8 cellular contexts compared by ENCODE assay signal in genomic region chr17:65122836-65123756, GRCh38. TPM values are rescaled to one million over a fixed set of nuclear protein-coding genes. Genes with fewer than 3 reads are reported as not detected.
A peak's percentile ranks its signal among the peaks of the same experiment; 100 is the strongest.
DNase-seq lines count a peak whose midpoint lies in the region; ATAC-seq and TF ChIP-seq lines count a peak whose summit lies in the region.

No MANE protein-coding gene starts in this region.

- no peak for TF ChIP-seq EP300 in gastroesophageal sphincter (IDR thresholded peaks at IDR 0.05)

- H3K27ac ChIP-seq in SJCRH30, result peak overlapping the region; percentile 78
- peak overlapping the region; percentile 74 to 96 (median 94) for H3K27ac ChIP-seq in gastroesophageal sphincter
- peak overlapping the region; percentile 69 for H3K27ac ChIP-seq in neutrophil
- H3K27ac ChIP-seq in subcutaneous abdominal adipose tissue (ENCODE audit: low read depth, low read length), result peak overlapping the region; percentile 80

- H3K4me1 ChIP-seq in SJCRH30 (peaks cover 9% of the 10 kb centered on the region; the same call in 1 of the 2 replicates), gastroesophageal sphincter (peaks cover 0 to 14% (median 5%) of the 10 kb centered on the region in 3 donors), neutrophil (ENCODE audit: control insufficient read depth in 1 of 2, insufficient read depth in 1 of 2, low read depth in 1 of 2, low read length in 1 of 2) (peaks cover 0 to 12% of the 10 kb centered on the region in 2 experiments), subcutaneous abdominal adipose tissue (ENCODE audit: control insufficient read depth in 5 of 5, insufficient read depth in 5 of 5, low read length in 5 of 5) (peaks cover 0 to 12% (median 9%) of the 10 kb centered on the region in 5 donors)

- ATAC-seq in gastroesophageal sphincter, result peak; percentile 92

- TF ChIP-seq POLR2A in gastroesophageal sphincter (IDR thresholded peaks at IDR 0.05), result peak; percentile 32 to 62

- peak in 1 of 4 experiments; percentile 13 for TF ChIP-seq CTCF in gastroesophageal sphincter (IDR thresholded peaks at IDR 0.05)
- no peak for TF ChIP-seq CTCF in neutrophil (IDR thresholded peaks at IDR 0.05)

- 5 to 8% methylated on average over 16 to 26 of the region's 55 CpGs for WGBS in gastroesophageal sphincter (ENCODE audit: low coverage in 1 of 2), 2 donors

- H3K4me3 ChIP-seq in H7 (ENCODE audit: insufficient read depth, low read depth, low read length), result peak overlapping the region; percentile 72
- H3K4me3 ChIP-seq in MG63, result peak overlapping the region; percentile 76
- peak overlapping the region; percentile 67 for H3K4me3 ChIP-seq in SJCRH30
- peak overlapping the region; percentile 64 to 80 for H3K4me3 ChIP-seq in gastroesophageal sphincter
- H3K4me3 ChIP-seq in neutrophil (ENCODE audit: low read depth in 1 of 2, low read length in 1 of 2), result peak overlapping the region; percentile 72 to 75
- peak overlapping the region; percentile 64 to 83 (median 76) for H3K4me3 ChIP-seq in subcutaneous abdominal adipose tissue (ENCODE audit: low read depth in 1 of 5, low read length in 5 of 5)

- H3K27me3 ChIP-seq in H7 (ENCODE audit: control insufficient read depth, insufficient read depth, low read length), result no peaks in the 10 kb centered on the region
- H3K27me3 ChIP-seq in MG63, result no peaks in the 10 kb centered on the region
- H3K27me3 ChIP-seq in SJCRH30, result no peaks in the 10 kb centered on the region
- no peaks in the 10 kb centered on the region for H3K27me3 ChIP-seq in gastroesophageal sphincter
- H3K27me3 ChIP-seq in neutrophil, result peaks cover 8% of the 10 kb centered on the region
- peaks cover 0 to under 1% (median 0%) of the 10 kb centered on the region in 5 donors for H3K27me3 ChIP-seq in subcutaneous abdominal adipose tissue (ENCODE audit: control insufficient read depth in 5 of 5, insufficient read depth in 4 of 5, low read length in 5 of 5)

- H3K9me3 ChIP-seq in MG63 (no peaks in the 10 kb centered on the region), SJCRH30 (replicated peaks) (no peaks in the 10 kb centered on the region), gastroesophageal sphincter (no peaks in the 10 kb centered on the region), neutrophil (no peaks in the 10 kb centered on the region), subcutaneous abdominal adipose tissue (ENCODE audit: control insufficient read depth in 5 of 5, low read length in 5 of 5) (no peaks in the 10 kb centered on the region)

- DNase-seq in EH (ENCODE audit: low read depth), result peak; percentile 90
- DNase-seq in H7, result peak; percentile 92
- DNase-seq in MG63, result peak; percentile 92
- DNase-seq in SJCRH30, result peak; percentile 84 to 92
- DNase-seq in activated naive CD4-positive, alpha-beta T cell treated with Interleukin-2 at 50 U/mL for 16 hours, result peak; percentile 83

- peak overlapping the region; percentile 77 to 93 (median 85) for H3K9ac ChIP-seq in subcutaneous abdominal adipose tissue (ENCODE audit: low read length in 5 of 5)

- H3K36me3 ChIP-seq in H7 (replicated peaks; ENCODE audit: control insufficient read depth, insufficient read depth, low read length) (no peaks in the 10 kb centered on the region), MG63 (no peaks in the 10 kb centered on the region), SJCRH30 (no peaks in the 10 kb centered on the region), gastroesophageal sphincter (no peaks in the 10 kb centered on the region), neutrophil (no peaks in the 10 kb centered on the region), subcutaneous abdominal adipose tissue (ENCODE audit: control insufficient read depth in 5 of 5, insufficient read depth in 5 of 5, low read length in 5 of 5) (no peaks in the 10 kb centered on the region)

RNA-seq across cellular contexts. Expression of gene RGS9, which starts 14.1 kb away (rescaled TPM):
- 5.1 and 7.9 TPM in 2 replicates for total RNA-seq in H7 (2014; rRNA removed; shearing (Covaris generic))
- 0.53 TPM in 1 of 2 replicates, not detected in the other for total RNA-seq in MG63 (2014; rRNA removed; shearing (Covaris generic); ENCODE audit: low replicate concordance)
- total RNA-seq in SJCRH30 (2014; rRNA removed; shearing (Covaris generic)), result 2.9 and 3.1 TPM in 2 replicates
- total RNA-seq in gastroesophageal sphincter, result 10 to 100 TPM; 17.4 to 43.9 (median 40.8) TPM

Comparison
In these comparisons a context has a peak if more than half of its experiments do, and no peak if none do; other contexts are left out.
1. Peak in every context shown above with its lines: DNase-seq, ATAC-seq, H3K4me3 ChIP-seq and H3K27ac ChIP-seq.